Comparison of ENCODE assay signal across 1 cellular context in the genomic region with DNA sequence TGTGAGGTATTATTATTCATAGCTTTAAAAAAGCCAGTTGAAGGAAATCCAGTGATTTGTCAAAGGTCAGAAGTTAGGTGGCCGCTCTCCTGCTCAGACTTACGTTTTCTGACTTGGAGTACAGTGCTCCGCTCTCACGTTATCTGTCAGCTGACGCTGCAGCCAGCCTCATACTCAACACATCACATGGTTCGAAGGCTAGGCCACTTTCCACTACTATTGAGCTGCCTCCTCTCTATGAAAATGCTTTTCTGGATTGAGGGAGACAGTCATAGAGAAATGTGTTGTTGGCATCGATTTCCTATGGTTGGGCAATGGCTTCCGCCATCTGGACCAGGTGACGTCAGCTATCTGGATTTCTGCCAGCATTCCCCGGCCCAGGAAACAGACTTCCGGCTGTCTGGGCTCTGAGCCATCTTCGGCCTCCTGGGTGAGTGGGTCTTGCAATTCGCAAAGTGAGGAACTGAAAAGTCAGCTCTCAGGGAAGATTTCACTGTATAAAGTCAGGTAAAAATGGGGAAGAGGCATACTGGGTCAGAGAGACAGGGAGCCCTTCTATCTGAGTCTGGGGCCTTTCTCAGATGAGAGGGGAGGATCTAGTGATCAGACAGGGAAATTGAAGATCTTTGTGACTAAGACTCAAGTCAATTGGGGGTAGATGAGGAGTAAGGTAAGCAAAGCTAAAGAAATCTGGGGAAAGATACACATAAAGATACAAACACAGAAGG.
TF ChIP-seq lines count a peak whose summit lies in the region.

No MANE protein-coding gene starts in this region.

TF ChIP-seq in K562, 482 proteins besides CTCF, POLR2A, EP300 and RAD21 (continued from another document and continues in another):
- TF ChIP-seq, protein P1, sequence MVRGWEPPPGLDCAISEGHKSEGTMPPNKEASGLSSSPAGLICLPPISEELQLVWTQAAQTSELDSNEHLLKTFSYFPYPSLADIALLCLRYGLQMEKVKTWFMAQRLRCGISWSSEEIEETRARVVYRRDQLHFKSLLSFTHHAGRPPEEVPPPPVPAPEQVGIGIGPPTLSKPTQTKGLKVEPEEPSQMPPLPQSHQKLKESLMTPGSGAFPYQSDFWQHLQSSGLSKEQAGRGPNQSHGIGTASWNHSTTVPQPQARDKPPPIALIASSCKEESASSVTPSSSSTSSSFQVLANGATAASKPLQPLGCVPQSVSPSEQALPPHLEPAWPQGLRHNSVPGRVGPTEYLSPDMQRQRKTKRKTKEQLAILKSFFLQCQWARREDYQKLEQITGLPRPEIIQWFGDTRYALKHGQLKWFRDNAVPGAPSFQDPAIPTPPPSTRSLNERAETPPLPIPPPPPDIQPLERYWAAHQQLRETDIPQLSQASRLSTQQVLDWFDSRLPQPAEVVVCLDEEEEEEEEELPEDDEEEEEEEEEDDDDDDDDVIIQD (CRISPR knock-in tag; IDR thresholded peaks at IDR 0.05) = no peak
- TF ChIP-seq CXXC5 (CRISPR knock-in tag; IDR thresholded peaks at IDR 0.05) = peak; percentile 86
- TF ChIP-seq CEBPB (tag; IDR thresholded peaks at IDR 0.05) = peak; percentile 99
- TF ChIP-seq, protein P2, sequence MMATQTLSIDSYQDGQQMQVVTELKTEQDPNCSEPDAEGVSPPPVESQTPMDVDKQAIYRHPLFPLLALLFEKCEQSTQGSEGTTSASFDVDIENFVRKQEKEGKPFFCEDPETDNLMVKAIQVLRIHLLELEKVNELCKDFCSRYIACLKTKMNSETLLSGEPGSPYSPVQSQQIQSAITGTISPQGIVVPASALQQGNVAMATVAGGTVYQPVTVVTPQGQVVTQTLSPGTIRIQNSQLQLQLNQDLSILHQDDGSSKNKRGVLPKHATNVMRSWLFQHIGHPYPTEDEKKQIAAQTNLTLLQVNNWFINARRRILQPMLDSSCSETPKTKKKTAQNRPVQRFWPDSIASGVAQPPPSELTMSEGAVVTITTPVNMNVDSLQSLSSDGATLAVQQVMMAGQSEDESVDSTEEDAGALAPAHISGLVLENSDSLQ (IDR thresholded peaks at IDR 0.05) = peak; percentile 73
- no peak for TF ChIP-seq ZNF436 (CRISPR knock-in tag; IDR thresholded peaks at IDR 0.05)
- TF ChIP-seq, protein P3, sequence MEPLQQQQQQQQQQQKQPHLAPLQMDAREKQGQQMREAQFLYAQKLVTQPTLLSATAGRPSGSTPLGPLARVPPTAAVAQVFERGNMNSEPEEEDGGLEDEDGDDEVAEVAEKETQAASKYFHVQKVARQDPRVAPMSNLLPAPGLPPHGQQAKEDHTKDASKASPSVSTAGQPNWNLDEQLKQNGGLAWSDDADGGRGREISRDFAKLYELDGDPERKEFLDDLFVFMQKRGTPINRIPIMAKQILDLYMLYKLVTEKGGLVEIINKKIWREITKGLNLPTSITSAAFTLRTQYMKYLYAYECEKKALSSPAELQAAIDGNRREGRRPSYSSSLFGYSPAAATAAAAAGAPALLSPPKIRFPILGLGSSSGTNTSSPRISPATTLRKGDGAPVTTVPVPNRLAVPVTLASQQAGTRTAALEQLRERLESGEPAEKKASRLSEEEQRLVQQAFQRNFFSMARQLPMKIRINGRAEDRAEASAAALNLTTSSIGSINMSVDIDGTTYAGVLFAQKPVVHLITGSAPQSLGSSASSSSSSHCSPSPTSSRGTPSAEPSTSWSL (CRISPR knock-in tag; IDR thresholded peaks at IDR 0.05; ENCODE audit: borderline replicate concordance) = no peak
- TF ChIP-seq, protein P4, sequence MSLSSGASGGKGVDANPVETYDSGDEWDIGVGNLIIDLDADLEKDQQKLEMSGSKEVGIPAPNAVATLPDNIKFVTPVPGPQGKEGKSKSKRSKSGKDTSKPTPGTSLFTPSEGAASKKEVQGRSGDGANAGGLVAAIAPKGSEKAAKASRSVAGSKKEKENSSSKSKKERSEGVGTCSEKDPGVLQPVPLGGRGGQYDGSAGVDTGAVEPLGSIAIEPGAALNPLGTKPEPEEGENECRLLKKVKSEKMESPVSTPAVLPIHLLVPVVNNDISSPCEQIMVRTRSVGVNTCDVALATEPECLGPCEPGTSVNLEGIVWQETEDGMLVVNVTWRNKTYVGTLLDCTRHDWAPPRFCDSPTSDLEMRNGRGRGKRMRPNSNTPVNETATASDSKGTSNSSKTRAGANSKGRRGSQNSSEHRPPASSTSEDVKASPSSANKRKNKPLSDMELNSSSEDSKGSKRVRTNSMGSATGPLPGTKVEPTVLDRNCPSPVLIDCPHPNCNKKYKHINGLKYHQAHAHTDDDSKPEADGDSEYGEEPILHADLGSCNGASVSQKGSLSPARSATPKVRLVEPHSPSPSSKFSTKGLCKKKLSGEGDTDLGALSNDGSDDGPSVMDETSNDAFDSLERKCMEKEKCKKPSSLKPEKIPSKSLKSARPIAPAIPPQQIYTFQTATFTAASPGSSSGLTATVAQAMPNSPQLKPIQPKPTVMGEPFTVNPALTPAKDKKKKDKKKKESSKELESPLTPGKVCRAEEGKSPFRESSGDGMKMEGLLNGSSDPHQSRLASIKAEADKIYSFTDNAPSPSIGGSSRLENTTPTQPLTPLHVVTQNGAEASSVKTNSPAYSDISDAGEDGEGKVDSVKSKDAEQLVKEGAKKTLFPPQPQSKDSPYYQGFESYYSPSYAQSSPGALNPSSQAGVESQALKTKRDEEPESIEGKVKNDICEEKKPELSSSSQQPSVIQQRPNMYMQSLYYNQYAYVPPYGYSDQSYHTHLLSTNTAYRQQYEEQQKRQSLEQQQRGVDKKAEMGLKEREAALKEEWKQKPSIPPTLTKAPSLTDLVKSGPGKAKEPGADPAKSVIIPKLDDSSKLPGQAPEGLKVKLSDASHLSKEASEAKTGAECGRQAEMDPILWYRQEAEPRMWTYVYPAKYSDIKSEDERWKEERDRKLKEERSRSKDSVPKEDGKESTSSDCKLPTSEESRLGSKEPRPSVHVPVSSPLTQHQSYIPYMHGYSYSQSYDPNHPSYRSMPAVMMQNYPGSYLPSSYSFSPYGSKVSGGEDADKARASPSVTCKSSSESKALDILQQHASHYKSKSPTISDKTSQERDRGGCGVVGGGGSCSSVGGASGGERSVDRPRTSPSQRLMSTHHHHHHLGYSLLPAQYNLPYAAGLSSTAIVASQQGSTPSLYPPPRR (CRISPR knock-in tag; IDR thresholded peaks at IDR 0.05; ENCODE audit: borderline replicate concordance) = no peak
- TF ChIP-seq FOS (IDR thresholded peaks at IDR 0.05; ENCODE audit: extremely low read depth, insufficient read length) = no peak
- TF ChIP-seq, protein P5, sequence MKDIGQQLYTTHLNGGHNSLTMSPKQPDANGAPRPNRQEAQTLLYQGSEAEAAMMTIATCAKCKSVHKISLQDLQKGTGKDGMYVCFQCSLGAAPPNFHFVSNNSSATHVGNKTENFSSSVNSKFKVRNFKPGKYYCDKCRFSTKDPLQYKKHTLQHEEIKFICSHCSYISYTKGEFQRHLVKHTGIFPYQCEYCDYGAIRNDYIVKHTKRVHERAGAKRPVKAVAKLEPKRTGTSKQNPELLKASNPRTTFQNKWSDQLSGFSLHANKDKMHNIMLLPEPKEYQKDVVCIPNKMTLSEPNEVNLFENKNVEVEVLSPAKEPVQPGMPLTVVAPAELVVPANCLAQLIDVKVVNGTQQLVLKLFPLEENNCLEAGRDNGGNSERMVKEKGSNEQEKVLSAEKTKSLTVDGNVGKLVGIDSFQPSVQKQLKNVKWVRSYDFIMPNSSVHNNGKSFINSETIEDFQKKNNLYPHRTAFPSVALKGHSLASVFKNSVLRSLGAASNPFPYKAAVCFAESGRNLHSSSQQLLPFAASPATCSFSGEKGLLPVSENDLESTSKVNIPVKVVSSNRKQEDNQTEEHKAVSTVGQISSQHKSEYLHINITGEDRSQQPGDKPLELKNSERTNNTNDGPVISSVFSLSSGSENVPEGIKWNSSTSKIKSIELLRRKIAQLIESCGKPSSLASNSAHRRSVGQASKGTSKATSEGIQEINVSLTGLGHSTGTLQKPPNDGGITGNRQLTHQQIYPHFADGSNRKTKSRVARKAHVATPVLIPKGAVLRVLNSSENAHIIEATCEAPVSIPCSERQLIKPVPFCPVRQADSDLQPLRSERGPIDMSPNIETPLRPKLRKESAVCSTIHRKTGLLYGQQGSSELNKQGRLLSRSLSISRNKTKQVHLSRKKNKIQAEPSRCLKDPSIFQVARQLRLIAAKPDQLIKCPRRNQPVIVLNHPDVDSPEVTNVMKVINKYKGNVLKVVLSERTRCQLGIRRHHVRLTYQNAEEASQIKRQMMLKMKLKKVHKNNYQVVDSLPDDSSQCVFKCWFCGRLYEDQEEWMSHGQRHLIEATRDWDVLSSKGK (CRISPR knock-in tag; IDR thresholded peaks at IDR 0.05) = no peak
- peak; percentile 70; the same call in 1 of the 2 replicates for TF ChIP-seq MYNN (IDR thresholded peaks at IDR 0.05)
- no peak for TF ChIP-seq MYNN (CRISPR knock-in tag; IDR thresholded peaks at IDR 0.05)
- peak; percentile 90 for TF ChIP-seq SMARCE1 (IDR thresholded peaks at IDR 0.05)
- TF ChIP-seq, protein P6, sequence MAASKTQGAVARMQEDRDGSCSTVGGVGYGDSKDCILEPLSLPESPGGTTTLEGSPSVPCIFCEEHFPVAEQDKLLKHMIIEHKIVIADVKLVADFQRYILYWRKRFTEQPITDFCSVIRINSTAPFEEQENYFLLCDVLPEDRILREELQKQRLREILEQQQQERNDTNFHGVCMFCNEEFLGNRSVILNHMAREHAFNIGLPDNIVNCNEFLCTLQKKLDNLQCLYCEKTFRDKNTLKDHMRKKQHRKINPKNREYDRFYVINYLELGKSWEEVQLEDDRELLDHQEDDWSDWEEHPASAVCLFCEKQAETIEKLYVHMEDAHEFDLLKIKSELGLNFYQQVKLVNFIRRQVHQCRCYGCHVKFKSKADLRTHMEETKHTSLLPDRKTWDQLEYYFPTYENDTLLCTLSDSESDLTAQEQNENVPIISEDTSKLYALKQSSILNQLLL (CRISPR knock-in tag; IDR thresholded peaks at IDR 0.05; ENCODE audit: borderline replicate concordance) = no peak
- TF ChIP-seq, protein P7, sequence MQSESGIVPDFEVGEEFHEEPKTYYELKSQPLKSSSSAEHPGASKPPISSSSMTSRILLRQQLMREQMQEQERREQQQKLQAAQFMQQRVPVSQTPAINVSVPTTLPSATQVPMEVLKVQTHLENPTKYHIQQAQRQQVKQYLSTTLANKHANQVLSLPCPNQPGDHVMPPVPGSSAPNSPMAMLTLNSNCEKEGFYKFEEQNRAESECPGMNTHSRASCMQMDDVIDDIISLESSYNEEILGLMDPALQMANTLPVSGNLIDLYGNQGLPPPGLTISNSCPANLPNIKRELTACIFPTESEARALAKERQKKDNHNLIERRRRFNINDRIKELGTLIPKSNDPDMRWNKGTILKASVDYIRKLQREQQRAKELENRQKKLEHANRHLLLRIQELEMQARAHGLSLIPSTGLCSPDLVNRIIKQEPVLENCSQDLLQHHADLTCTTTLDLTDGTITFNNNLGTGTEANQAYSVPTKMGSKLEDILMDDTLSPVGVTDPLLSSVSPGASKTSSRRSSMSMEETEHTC (IDR thresholded peaks at IDR 0.05) = no peak
- TF ChIP-seq ARHGAP35 (IDR thresholded peaks at IDR 0.05; ENCODE audit: partially characterized antibody) = no peak
- no peak for TF ChIP-seq CBFB (CRISPR knock-in tag; IDR thresholded peaks at IDR 0.05)
- TF ChIP-seq, protein P8, sequence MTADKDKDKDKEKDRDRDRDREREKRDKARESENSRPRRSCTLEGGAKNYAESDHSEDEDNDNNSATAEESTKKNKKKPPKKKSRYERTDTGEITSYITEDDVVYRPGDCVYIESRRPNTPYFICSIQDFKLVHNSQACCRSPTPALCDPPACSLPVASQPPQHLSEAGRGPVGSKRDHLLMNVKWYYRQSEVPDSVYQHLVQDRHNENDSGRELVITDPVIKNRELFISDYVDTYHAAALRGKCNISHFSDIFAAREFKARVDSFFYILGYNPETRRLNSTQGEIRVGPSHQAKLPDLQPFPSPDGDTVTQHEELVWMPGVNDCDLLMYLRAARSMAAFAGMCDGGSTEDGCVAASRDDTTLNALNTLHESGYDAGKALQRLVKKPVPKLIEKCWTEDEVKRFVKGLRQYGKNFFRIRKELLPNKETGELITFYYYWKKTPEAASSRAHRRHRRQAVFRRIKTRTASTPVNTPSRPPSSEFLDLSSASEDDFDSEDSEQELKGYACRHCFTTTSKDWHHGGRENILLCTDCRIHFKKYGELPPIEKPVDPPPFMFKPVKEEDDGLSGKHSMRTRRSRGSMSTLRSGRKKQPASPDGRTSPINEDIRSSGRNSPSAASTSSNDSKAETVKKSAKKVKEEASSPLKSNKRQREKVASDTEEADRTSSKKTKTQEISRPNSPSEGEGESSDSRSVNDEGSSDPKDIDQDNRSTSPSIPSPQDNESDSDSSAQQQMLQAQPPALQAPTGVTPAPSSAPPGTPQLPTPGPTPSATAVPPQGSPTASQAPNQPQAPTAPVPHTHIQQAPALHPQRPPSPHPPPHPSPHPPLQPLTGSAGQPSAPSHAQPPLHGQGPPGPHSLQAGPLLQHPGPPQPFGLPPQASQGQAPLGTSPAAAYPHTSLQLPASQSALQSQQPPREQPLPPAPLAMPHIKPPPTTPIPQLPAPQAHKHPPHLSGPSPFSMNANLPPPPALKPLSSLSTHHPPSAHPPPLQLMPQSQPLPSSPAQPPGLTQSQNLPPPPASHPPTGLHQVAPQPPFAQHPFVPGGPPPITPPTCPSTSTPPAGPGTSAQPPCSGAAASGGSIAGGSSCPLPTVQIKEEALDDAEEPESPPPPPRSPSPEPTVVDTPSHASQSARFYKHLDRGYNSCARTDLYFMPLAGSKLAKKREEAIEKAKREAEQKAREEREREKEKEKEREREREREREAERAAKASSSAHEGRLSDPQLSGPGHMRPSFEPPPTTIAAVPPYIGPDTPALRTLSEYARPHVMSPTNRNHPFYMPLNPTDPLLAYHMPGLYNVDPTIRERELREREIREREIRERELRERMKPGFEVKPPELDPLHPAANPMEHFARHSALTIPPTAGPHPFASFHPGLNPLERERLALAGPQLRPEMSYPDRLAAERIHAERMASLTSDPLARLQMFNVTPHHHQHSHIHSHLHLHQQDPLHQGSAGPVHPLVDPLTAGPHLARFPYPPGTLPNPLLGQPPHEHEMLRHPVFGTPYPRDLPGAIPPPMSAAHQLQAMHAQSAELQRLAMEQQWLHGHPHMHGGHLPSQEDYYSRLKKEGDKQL (CRISPR knock-in tag; IDR thresholded peaks at IDR 0.05; ENCODE audit: borderline replicate concordance) = no peak
- TF ChIP-seq GATAD2A (IDR thresholded peaks at IDR 0.05) = peak; percentile 89
- no peak for TF ChIP-seq NFYB (IDR thresholded peaks at IDR 0.05; ENCODE audit: extremely low read depth, insufficient read length)
- TF ChIP-seq, protein P9, sequence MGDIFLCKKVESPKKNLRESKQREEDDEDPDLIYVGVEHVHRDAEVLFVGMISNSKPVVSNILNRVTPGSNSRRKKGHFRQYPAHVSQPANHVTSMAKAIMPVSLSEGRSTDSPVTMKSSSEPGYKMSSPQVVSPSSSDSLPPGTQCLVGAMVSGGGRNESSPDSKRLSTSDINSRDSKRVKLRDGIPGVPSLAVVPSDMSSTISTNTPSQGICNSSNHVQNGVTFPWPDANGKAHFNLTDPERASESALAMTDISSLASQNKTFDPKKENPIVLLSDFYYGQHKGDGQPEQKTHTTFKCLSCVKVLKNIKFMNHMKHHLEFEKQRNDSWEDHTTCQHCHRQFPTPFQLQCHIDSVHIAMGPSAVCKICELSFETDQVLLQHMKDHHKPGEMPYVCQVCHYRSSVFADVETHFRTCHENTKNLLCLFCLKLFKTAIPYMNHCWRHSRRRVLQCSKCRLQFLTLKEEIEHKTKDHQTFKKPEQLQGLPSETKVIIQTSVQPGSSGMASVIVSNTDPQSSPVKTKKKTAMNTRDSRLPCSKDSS (IDR thresholded peaks at IDR 0.05; ENCODE audit: low read depth, partially characterized antibody) = no peak
- TF ChIP-seq ZNF644 (tag; IDR thresholded peaks at IDR 0.05; ENCODE audit: low read depth) = peak; percentile 90
- TF ChIP-seq RBM34 (IDR thresholded peaks at IDR 0.05; ENCODE audit: borderline replicate concordance, insufficient read depth, low read length) = no peak
- no peak for TF ChIP-seq RBM17 (IDR thresholded peaks at IDR 0.05; ENCODE audit: borderline replicate concordance, low read depth, low read length)
- TF ChIP-seq PTRF (tag; IDR thresholded peaks at IDR 0.05) = peak; percentile 68
- peak; percentile 70 for TF ChIP-seq ZFX (CRISPR knock-in tag; IDR thresholded peaks at IDR 0.05)
- TF ChIP-seq MECOM (CRISPR knock-in tag; IDR thresholded peaks at IDR 0.05) = no peak
- no peak; a peak in 1 of 4 replicates for TF ChIP-seq FOXA3 (CRISPR knock-in tag; conservative IDR thresholded peaks at IDR 0.05 in 1 of 2, IDR thresholded peaks at IDR 0.05 in 1 of 2)
- peak; percentile 74; the same call in 1 of the 2 replicates for TF ChIP-seq ZNF79 (CRISPR knock-in tag; IDR thresholded peaks at IDR 0.05; ENCODE audit: low read depth)
